Comparison of ENCODE assay signal across 20 cellular contexts in genomic region chr2:961786-962185, GRCh38. TPM values are rescaled to one million over a fixed set of nuclear protein-coding genes. Genes with fewer than 3 reads are reported as not detected.
"Had no signal": no experiment of that assay in that cellular context is flagged by ENCODE, and none has a peak within 500 bp of the region (broad histone marks: within the 10 kb centered on the region; RNA-seq: fewer than 3 reads in every experiment).

No MANE protein-coding gene starts in this region.

- DNase-seq: dorsolateral prefrontal cortex; effector CD4-positive, alpha-beta T cell; foreskin keratinocyte; glutamatergic neuron; heart right ventricle; hippocampal formation; left cardiac atrium; left lung; mesenchymal stem cell; naive thymus-derived CD4-positive, alpha-beta T cell; ovary; posterior cingulate gyrus; psoas muscle; right cardiac atrium; spleen; stimulated activated naive B cell treated with anti-CD40 and anti-IgM and Interleukin-4, amounts not matched to agents 10 μg/mL and 1 μg/mL and 100 μg/mL, for 72 hours; stimulated activated naive CD8-positive, alpha-beta T cell treated with anti-CD3 and anti-CD28 coated beads, Interleukin-15, amount 100 ng/mL, for 72 hours; thyroid gland had no signal

- H3K4me3 ChIP-seq: dorsolateral prefrontal cortex, heart right ventricle, left lung, neural progenitor cell, ovary, psoas muscle, skin epidermis, spleen, thyroid gland had no signal

- H2AFZ ChIP-seq: neural progenitor cell had no signal

- H3K9ac ChIP-seq: neural progenitor cell had no signal

- H3K4me2 ChIP-seq: neural progenitor cell had no signal

- H3K27ac ChIP-seq: dorsolateral prefrontal cortex, foreskin keratinocyte, heart right ventricle, left lung, neural progenitor cell, ovary, psoas muscle, skin epidermis, spleen, thyroid gland had no signal

- H3K27me3 ChIP-seq: foreskin keratinocyte, left lung, neural progenitor cell, ovary, thyroid gland had no signal

- H3K4me1 ChIP-seq: foreskin keratinocyte, heart right ventricle, left lung, neural progenitor cell, psoas muscle had no signal

- ATAC-seq: foreskin keratinocyte; heart right ventricle; left lung; naive thymus-derived CD4-positive, alpha-beta T cell; psoas muscle; right cardiac atrium; stimulated activated naive B cell treated with anti-CD40 and anti-IgM and Interleukin-4, amounts not matched to agents 10 μg/mL and 1 μg/mL and 100 μg/mL, for 72 hours; stimulated activated naive CD8-positive, alpha-beta T cell treated with anti-CD3 and anti-CD28 coated beads, Interleukin-15, amount 100 ng/mL, for 72 hours had no signal

- H3K36me3 ChIP-seq: heart right ventricle, left lung, neural progenitor cell, ovary, spleen, thyroid gland had no signal

- H3K9me3 ChIP-seq: heart right ventricle, left lung, ovary, psoas muscle, spleen, thyroid gland had no signal

RNA-seq across cellular contexts. Expression of gene SNTG2, which starts 11.1 kb away (rescaled TPM):
- polyA plus RNA-seq: foreskin keratinocyte had no signal
